In the genomic region with DNA sequence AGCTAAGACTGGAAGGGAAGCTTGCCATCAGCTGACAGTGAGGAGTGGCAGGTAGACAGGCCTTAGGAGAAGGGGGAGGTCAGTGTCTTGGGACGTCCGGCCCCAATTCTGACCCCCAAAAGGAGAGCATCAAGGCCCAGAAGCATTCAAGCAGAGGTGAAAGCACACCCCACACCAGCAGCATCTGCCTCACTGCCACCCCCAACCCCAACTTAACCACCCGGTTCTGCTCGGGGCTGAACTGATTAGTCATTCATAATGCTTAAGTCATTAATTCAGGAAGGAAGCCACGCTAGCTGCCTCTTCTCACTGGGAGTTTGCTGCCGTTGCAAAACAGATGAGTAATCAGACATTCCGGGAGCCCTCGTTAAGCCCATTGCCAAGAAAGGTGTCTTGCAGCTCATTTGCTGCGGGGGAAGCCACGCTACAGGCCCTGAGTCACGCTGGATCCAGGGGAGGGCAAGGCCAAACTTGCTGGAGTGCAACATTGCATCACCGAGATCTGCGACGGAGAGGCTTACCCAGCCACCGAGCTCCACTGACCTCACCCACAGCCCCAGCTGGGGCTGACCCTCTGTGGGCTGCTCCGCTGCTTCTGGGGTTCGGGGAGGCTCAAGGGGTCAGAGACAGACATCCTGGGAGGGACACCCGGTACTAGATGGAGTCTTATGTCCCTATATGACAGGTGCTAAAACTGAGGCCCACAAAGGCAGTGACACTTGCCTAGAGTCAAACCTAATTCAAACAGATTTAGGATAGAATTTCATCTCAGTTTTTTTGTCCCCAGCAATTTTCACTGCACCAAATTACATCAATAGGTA, we compare ENCODE assay signal across 8 cellular contexts. TPM values are rescaled to one million over a fixed set of nuclear protein-coding genes. Genes with fewer than 3 reads are reported as not detected.
DNase-seq lines count a peak whose midpoint lies in the region; ATAC-seq and TF ChIP-seq lines count a peak whose summit lies in the region.

No MANE protein-coding gene starts in this region.

- no peaks in the 10 kb centered on the region for H3K36me3 Mint-ChIP-seq in HFFc6 (ENCODE audit: low read depth)
- no peaks in the 10 kb centered on the region for H3K36me3 Mint-ChIP-seq in brain
- no peaks in the 10 kb centered on the region for H3K36me3 Mint-ChIP-seq in stimulated activated effector memory CD8-positive, alpha-beta T cell treated with anti-CD3 and anti-CD28 coated beads, Interleukin-12 subunit alpha, Interleukin-12 subunit beta, amount 100 ng/mL, for 72 hours

- H3K4me3 Mint-ChIP-seq in HFFc6 (peak overlapping the region; percentile 50), brain (peak overlapping the region in 1 of 5 experiments; percentile 28)
- H3K4me3 Mint-ChIP-seq in stimulated activated effector memory CD8-positive, alpha-beta T cell treated with anti-CD3 and anti-CD28 coated beads, Interleukin-12 subunit alpha, Interleukin-12 subunit beta, amount 100 ng/mL, for 72 hours = no peak overlapping the region

- H3K27ac Mint-ChIP-seq in HFFc6 (peak overlapping the region; percentile 87), brain (peak overlapping the region in 4 of 5 experiments; percentile 66 to 86 (median 78))
- no peak overlapping the region for H3K27ac Mint-ChIP-seq in stimulated activated effector memory CD8-positive, alpha-beta T cell treated with anti-CD3 and anti-CD28 coated beads, Interleukin-12 subunit alpha, Interleukin-12 subunit beta, amount 100 ng/mL, for 72 hours

- peak; percentile 87 for ATAC-seq in stimulated activated effector memory CD8-positive, alpha-beta T cell treated with anti-CD3 and anti-CD28 coated beads, Interleukin-12 subunit alpha, Interleukin-12 subunit beta, amount 100 ng/mL, for 72 hours

- no peak for TF ChIP-seq CTCF in HFFc6 (IDR thresholded peaks at IDR 0.05)
- no peak for TF ChIP-seq CTCF in brain (conservative IDR thresholded peaks at IDR 0.05)

- H3K4me1 Mint-ChIP-seq in HFFc6 (ENCODE audit: low read depth) (peaks cover 28% of the 10 kb centered on the region), brain (peaks cover 57% of the 10 kb centered on the region)
- H3K4me1 Mint-ChIP-seq in stimulated activated effector memory CD8-positive, alpha-beta T cell treated with anti-CD3 and anti-CD28 coated beads, Interleukin-12 subunit alpha, Interleukin-12 subunit beta, amount 100 ng/mL, for 72 hours = no peaks in the 10 kb centered on the region

- H3K27me3 Mint-ChIP-seq in HFFc6 (ENCODE audit: insufficient read depth) (peaks cover 6% of the 10 kb centered on the region; the same call in 1 of the 2 replicates), brain (peaks cover 20% of the 10 kb centered on the region)

- no peaks in the 10 kb centered on the region for H3K9me3 Mint-ChIP-seq in HFFc6
- H3K9me3 Mint-ChIP-seq in brain = peaks cover 0 to 4% (median 3%) of the 10 kb centered on the region in 5 experiments
- no peaks in the 10 kb centered on the region for H3K9me3 Mint-ChIP-seq in stimulated activated effector memory CD8-positive, alpha-beta T cell treated with anti-CD3 and anti-CD28 coated beads, Interleukin-12 subunit alpha, Interleukin-12 subunit beta, amount 100 ng/mL, for 72 hours

- DNase-seq in SHP77 (lab: John Stamatoyannopoulos, UW) (peak; percentile 22 to 64), SHP77 treated with DMSO at 0.1 percent for 48 hours (lab: John Stamatoyannopoulos, UW) (no peak), HFFc6 (peak; percentile 98), NCI-H226 (peak; percentile 100), left kidney (ENCODE audit: low read depth, low spot score) (peak; percentile 80), NCI-H748 (lab: John Stamatoyannopoulos, UW; ENCODE audit: unreplicated experiment) (no peak)
- DNase-seq in stimulated activated effector memory CD8-positive, alpha-beta T cell treated with anti-CD3 and anti-CD28 coated beads, Interleukin-12 subunit alpha, Interleukin-12 subunit beta, amount 100 ng/mL, for 72 hours (ENCODE audit: low spot score in 2 of 2) = peak in 1 of 2 donors; percentile 60

RNA-seq across cellular contexts. Expression of gene HES1, which starts 46.4 kb away (rescaled TPM):
- 10 to 100 TPM in 4 of 6 experiments, 1 to 10 TPM in 2; 4.8 to 15.1 (median 13.4) TPM for total RNA-seq in HFFc6 (2021; fragmentation: NEBNext Ultra II Directional; extraction: Animal tissue kit (Norgen Biotek cat#: 25700))
- 18.2 TPM for polyA plus RNA-seq in brain (ENCODE audit: insufficient read depth, low read depth, low replicate concordance)

Comparison
In these comparisons a context has a peak if more than half of its experiments do, and no peak if none do; other contexts are left out.
1. DNase-seq: peak in SHP77 (2 of 2), HFFc6 (single experiment), NCI-H226 (single experiment) and left kidney (single experiment); none in SHP77 treated with DMSO at 0.1 percent for 48 hours (single experiment) and NCI-H748 (single experiment).